Comparison of ENCODE assay signal across 18 cellular contexts in genomic region chr1:100308777-100309176, GRCh38. TPM values are rescaled to one million over a fixed set of nuclear protein-coding genes. Genes with fewer than 3 reads are reported as not detected.
A peak's percentile ranks its signal among the peaks of the same experiment; 100 is the strongest.
DNase-seq lines count a peak whose midpoint lies in the region; ATAC-seq and TF ChIP-seq lines count a peak whose summit lies in the region.
"Had no signal": no experiment of that assay in that cellular context is flagged by ENCODE, and none has a peak within 500 bp of the region (broad histone marks: within the 10 kb centered on the region; RNA-seq: fewer than 3 reads in every experiment).

No MANE protein-coding gene starts in this region.

- no peaks in the 10 kb centered on the region for H3K4me1 ChIP-seq in right atrium auricular region
- H3K4me1 ChIP-seq: colonic mucosa had no signal

- peak; percentile 28 for DNase-seq in GM06990 (ENCODE audit: extremely low read depth, insufficient read length)
- DNase-seq in RWPE1 (ENCODE audit: low spot score): peak; percentile 36
- DNase-seq in foreskin fibroblast: peak; percentile 16 to 57
- no peak for DNase-seq in right atrium auricular region (ENCODE audit: low spot score)
- DNase-seq in NCI-H128 (lab: John Stamatoyannopoulos, UW; ENCODE audit: unreplicated experiment): no peak
- no peak for DNase-seq in GOT3 (lab: John Stamatoyannopoulos, UW)
- DNase-seq in effector memory CD8-positive, alpha-beta T cell: no peak
- DNase-seq: activated naive CD8-positive, alpha-beta T cell treated with anti-CD3 and anti-CD28 coated beads, Interleukin-2, amount 10 ng/mL, durations not matched to agents 7 days and 5 days; colonic mucosa; DND-41; Kasumi-1; NCI-H2029; NCI-H69 had no signal

- H3K36me3 Mint-ChIP-seq in effector memory CD8-positive, alpha-beta T cell (ENCODE audit: insufficient read depth): no peaks in the 10 kb centered on the region

- ATAC-seq in HG02610 (IDR thresholded peaks at IDR 0.05; ENCODE audit: unreplicated experiment): peak; percentile 87
- no peak for ATAC-seq in effector memory CD8-positive, alpha-beta T cell (replicated peaks)

- no peak overlapping the region for H3K27ac ChIP-seq in RWPE1
- no peak overlapping the region for H3K27ac ChIP-seq in right atrium auricular region
- H3K27ac ChIP-seq: C4-2B, colonic mucosa, skin epidermis had no signal

- TF ChIP-seq CTCF in GM06990 (IDR thresholded peaks at IDR 0.05; ENCODE audit: insufficient read depth, low read length, poor library complexity, severe bottlenecking) (no peak), RWPE1 (conservative IDR thresholded peaks at IDR 0.05; ENCODE audit: low read depth) (no peak), foreskin fibroblast (IDR thresholded peaks at IDR 0.05; ENCODE audit: low read depth, low read length) (no peak), right atrium auricular region (IDR thresholded peaks at IDR 0.05) (no peak)

- H3K36me3 ChIP-seq in GM06990 (ENCODE audit: control insufficient read depth, insufficient read depth, low read length) (no peaks in the 10 kb centered on the region), right atrium auricular region (no peaks in the 10 kb centered on the region)
- H3K36me3 ChIP-seq: colonic mucosa had no signal

- H3K4me3 ChIP-seq in GM06990 (replicated peaks; ENCODE audit: low read depth, low read length) (no peak overlapping the region), foreskin fibroblast (ENCODE audit: low read depth in 1 of 2, low read length in 2 of 2) (no peak overlapping the region), right atrium auricular region (no peak overlapping the region)
- H3K4me3 ChIP-seq: colonic mucosa, lung, skin epidermis had no signal

- H3K27me3 ChIP-seq in GM06990 (replicated peaks; ENCODE audit: control insufficient read depth, insufficient read depth, low read length): no peaks in the 10 kb centered on the region
- no peaks in the 10 kb centered on the region for H3K27me3 ChIP-seq in right atrium auricular region
- H3K27me3 ChIP-seq: colonic mucosa had no signal

- POLR2A ChIA-PET in RWPE1 (lab: Yijun Ruan, JAX; ENCODE audit: low non-redundant PET): no interaction called here

- CTCF ChIA-PET in RWPE1 (lab: Yijun Ruan, JAX): no interaction called here

- peaks cover 1 to 6% of the 10 kb centered on the region in 2 donors for H3K4me1 Mint-ChIP-seq in effector memory CD8-positive, alpha-beta T cell (ENCODE audit: low read depth in 2 of 2)
- H3K4me1 Mint-ChIP-seq: neural crest cell had no signal

- H3K9me3 ChIP-seq in right atrium auricular region: no peaks in the 10 kb centered on the region
- H3K9me3 ChIP-seq: colonic mucosa had no signal

- H3K27me3 Mint-ChIP-seq in effector memory CD8-positive, alpha-beta T cell: no peaks in the 10 kb centered on the region
- H3K27me3 Mint-ChIP-seq: activated naive CD8-positive, alpha-beta T cell treated with anti-CD3 and anti-CD28 coated beads, Interleukin-2, amount 10 ng/mL, durations not matched to agents 7 days and 5 days had no signal

- no peaks in the 10 kb centered on the region for H3K9me3 Mint-ChIP-seq in effector memory CD8-positive, alpha-beta T cell

- no peak overlapping the region for H3K4me3 Mint-ChIP-seq in effector memory CD8-positive, alpha-beta T cell
- H3K4me3 Mint-ChIP-seq: activated naive CD8-positive, alpha-beta T cell treated with anti-CD3 and anti-CD28 coated beads, Interleukin-2, amount 10 ng/mL, durations not matched to agents 7 days and 5 days; neural crest cell had no signal

- H3K27ac Mint-ChIP-seq in effector memory CD8-positive, alpha-beta T cell: no peak overlapping the region
- H3K27ac Mint-ChIP-seq: activated naive CD8-positive, alpha-beta T cell treated with anti-CD3 and anti-CD28 coated beads, Interleukin-2, amount 10 ng/mL, durations not matched to agents 7 days and 5 days had no signal

RNA-seq across cellular contexts. Expression of gene RTCA, which starts 42.8 kb away (rescaled TPM):
- 10 to 100 TPM; 20.2 to 30.7 TPM for total RNA-seq in right atrium auricular region

RNA-seq across cellular contexts. Expression of gene CDC14A, which starts 43.5 kb away (rescaled TPM):
- total RNA-seq in right atrium auricular region: 1 to 10 TPM; 5.3 to 5.5 TPM

RNA-seq across cellular contexts. Expression of gene DBT, which starts 59.1 kb away (rescaled TPM):
- 10 to 100 TPM in 1 of 2 donors, 1 to 10 TPM in 1; 6.2 to 14.0 TPM for total RNA-seq in right atrium auricular region

Comparison
In these comparisons a context has a peak if more than half of its experiments do, and no peak if none do; other contexts are left out.
1. DNase-seq: peak in GM06990 (single experiment), RWPE1 (single experiment) and foreskin fibroblast (2 of 2); none in right atrium auricular region (single experiment), NCI-H128 (single experiment), GOT3 (single experiment) and effector memory CD8-positive, alpha-beta T cell (0 of 3).